ENCODE assay signal across 8 cellular contexts in the genomic region with DNA sequence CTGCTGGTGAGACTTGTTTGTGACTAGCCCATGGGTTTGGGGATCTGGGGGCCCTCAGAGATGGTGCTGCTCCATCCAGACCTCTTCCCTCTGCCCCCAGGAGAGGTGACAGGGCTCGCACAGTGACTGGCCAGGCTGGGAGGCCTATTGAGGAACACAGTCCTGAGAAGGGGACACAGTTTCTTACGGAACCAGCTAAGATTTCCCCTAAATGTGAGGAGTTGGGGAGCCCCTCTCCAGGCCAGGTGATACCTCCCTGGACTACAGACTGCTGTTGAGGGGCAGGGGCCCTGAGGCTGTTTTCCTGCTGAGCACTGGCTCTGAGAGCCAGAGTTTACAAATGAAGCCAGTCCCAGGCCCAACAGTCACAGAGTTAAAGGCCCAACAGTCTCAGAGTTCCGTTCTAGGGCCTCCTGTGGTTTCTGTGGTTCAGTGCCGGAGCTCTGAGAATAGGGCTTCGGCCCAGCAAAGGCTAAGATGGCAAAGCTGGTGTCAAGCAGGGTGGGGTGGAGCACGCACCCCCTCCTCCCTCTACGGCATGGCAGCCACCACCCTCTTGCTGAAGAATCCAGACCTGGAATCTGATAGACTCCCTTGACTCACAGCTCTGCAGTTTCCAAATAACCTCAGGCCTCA. TPM values are rescaled to one million over a fixed set of nuclear protein-coding genes. Genes with fewer than 3 reads are reported as not detected.
DNase-seq lines count a peak whose midpoint lies in the region; ATAC-seq and TF ChIP-seq lines count a peak whose summit lies in the region.

No MANE protein-coding gene starts in this region.

- H3K9ac ChIP-seq in HCT116 (ENCODE audit: low read length) = no peak overlapping the region

- POLR2A ChIA-PET in HCT116 (lab: Charles Lee) (no interaction called here), activated B cell treated with CpG ODN at 0.5 μM for 24 hours (lab: Charles Lee) (interaction anchor here (0.7 to 1.7 kb wide), 12 partner anchors 9 to 459 kb away, joined by 3 to 11 read pairs (median 4); no protein-coding TSS in a partner anchor)
- POLR2A ChIA-PET in naive thymus-derived CD4-positive, alpha-beta T cell (lab: Charles Lee) = interaction anchor here (0.6 to 5.8 kb wide), 21 partner anchors 8 to 181 kb away, joined by 3 to 26 read pairs (median 3); partner anchors contain the start of gene SECISBP2

- peaks cover 12 to 15% of the 10 kb centered on the region in 2 experiments for H3K4me1 ChIP-seq in HCT116 (ENCODE audit: control insufficient read depth in 1 of 2, insufficient read depth in 2 of 2, low read length in 2 of 2)
- H3K4me1 ChIP-seq in naive thymus-derived CD4-positive, alpha-beta T cell (ENCODE audit: control insufficient read depth in 2 of 2, insufficient read depth in 2 of 2, low read length in 2 of 2) = peaks cover 66 to 75% of the 10 kb centered on the region in 2 donors
- peaks cover 14 to 28% of the 10 kb centered on the region in 2 donors for H3K4me1 ChIP-seq in thyroid gland

- BruUV-seq in HCT116 (replicated peaks; lab: Mats Ljungman, UMichigan) = no TSS peak

- no peaks in the 10 kb centered on the region for H3K36me3 ChIP-seq in HCT116 (ENCODE audit: control insufficient read depth in 1 of 2, insufficient read depth in 2 of 2, low read length in 2 of 2)
- H3K36me3 ChIP-seq in naive thymus-derived CD4-positive, alpha-beta T cell (ENCODE audit: control insufficient read depth in 2 of 3, insufficient read depth in 3 of 3, low read length in 3 of 3) = peaks cover 0 to 6% (median 0%) of the 10 kb centered on the region in 3 experiments
- H3K36me3 ChIP-seq in thyroid gland = no peaks in the 10 kb centered on the region

- no peaks in the 10 kb centered on the region for H3K9me3 Mint-ChIP-seq in activated B cell treated with CpG ODN at 0.5 μM for 24 hours
- H3K9me3 Mint-ChIP-seq in naive thymus-derived CD4-positive, alpha-beta T cell = peaks cover 0 to 2% (median 0%) of the 10 kb centered on the region in 11 donors

- H3K36me3 Mint-ChIP-seq in activated B cell treated with CpG ODN at 0.5 μM for 24 hours (ENCODE audit: low read depth) = peaks cover 2% of the 10 kb centered on the region
- peaks cover 0 to 28% (median 6%) of the 10 kb centered on the region in 5 donors for H3K36me3 Mint-ChIP-seq in naive thymus-derived CD4-positive, alpha-beta T cell

- no peaks in the 10 kb centered on the region; the same call in none of the 2 replicates for H3K27me3 ChIP-seq in HCT116 (ENCODE audit: insufficient read depth, low read length)
- H3K27me3 ChIP-seq in naive thymus-derived CD4-positive, alpha-beta T cell (ENCODE audit: control insufficient read depth in 2 of 2, insufficient read depth in 2 of 2, low read length in 2 of 2) = no peaks in the 10 kb centered on the region
- no peaks in the 10 kb centered on the region for H3K27me3 ChIP-seq in thyroid gland

- no peaks in the 10 kb centered on the region for H3K9me3 ChIP-seq in HCT116 (ENCODE audit: control insufficient read depth in 1 of 2, insufficient read depth in 1 of 2, low read depth in 1 of 2, low read length in 2 of 2)
- H3K9me3 ChIP-seq in naive thymus-derived CD4-positive, alpha-beta T cell (ENCODE audit: control insufficient read depth in 2 of 3, low read length in 3 of 3) = no peaks in the 10 kb centered on the region
- no peaks in the 10 kb centered on the region for H3K9me3 ChIP-seq in thyroid gland

- no peak overlapping the region for H2AFZ ChIP-seq in HCT116 (ENCODE audit: low read depth, low read length, poor library complexity, severe bottlenecking)

- ATAC-seq in HCT116 = no peak
- peak; percentile 68 for ATAC-seq in activated B cell treated with CpG ODN at 0.5 μM for 24 hours (ENCODE audit: low read depth)
- peak; percentile 44 for ATAC-seq in naive thymus-derived CD4-positive, alpha-beta T cell
- ATAC-seq in GM18519 (IDR thresholded peaks at IDR 0.05; ENCODE audit: low FRiP score, unreplicated experiment) = no peak

- no peak for TF ChIP-seq RAD21 in HCT116 (IDR thresholded peaks at IDR 0.05; ENCODE audit: low read depth)

- no peak overlapping the region; the same call in 1 of the 2 replicates for H3K4me3 ChIP-seq in GM12864 (ENCODE audit: low read depth, low read length)
- no peak overlapping the region for H3K4me3 ChIP-seq in HCT116 (replicated peaks in 1 of 2; ENCODE audit: low read depth in 1 of 2, low read length in 2 of 2)
- H3K4me3 ChIP-seq in naive thymus-derived CD4-positive, alpha-beta T cell (ENCODE audit: low read length) = peak overlapping the region; percentile 29
- H3K4me3 ChIP-seq in thyroid gland (replicated peaks in 1 of 3) = no peak overlapping the region

- H3K27me3 Mint-ChIP-seq in activated B cell treated with CpG ODN at 0.5 μM for 24 hours = no peaks in the 10 kb centered on the region
- H3K27me3 Mint-ChIP-seq in naive thymus-derived CD4-positive, alpha-beta T cell = no peaks in the 10 kb centered on the region

- WGBS in thyroid gland, 2 donors = 82 to 83% methylated on average over 5 to 7 of the region's 7 CpGs

- TF ChIP-seq CTCF in GM12864 (IDR thresholded peaks at IDR 0.05; ENCODE audit: low read depth, low read length, missing control alignments) (no peak), HCT116 (IDR thresholded peaks at IDR 0.05 in 2 of 3, conservative IDR thresholded peaks at IDR 0.05 in 1 of 3; ENCODE audit: borderline replicate concordance in 1 of 3, insufficient read depth in 1 of 3, low read depth in 2 of 3, low read length in 2 of 3) (no peak), activated B cell treated with CpG ODN at 0.5 μM for 24 hours (IDR thresholded peaks at IDR 0.05) (no peak), thyroid gland (IDR thresholded peaks at IDR 0.05) (no peak)

- TF ChIP-seq POLR2A in HCT116 (IDR thresholded peaks at IDR 0.05; ENCODE audit: borderline replicate concordance, extremely low read depth, insufficient read depth, insufficient read length) = no peak
- TF ChIP-seq POLR2A in thyroid gland (IDR thresholded peaks at IDR 0.05) = no peak

- H3K27ac ChIP-seq in HCT116 (ENCODE audit: low read depth, low read length) = peak overlapping the region; percentile 48; the same call in 1 of the 2 replicates
- H3K27ac ChIP-seq in naive thymus-derived CD4-positive, alpha-beta T cell (ENCODE audit: low read depth, low read length) = peak overlapping the region; percentile 76
- H3K27ac ChIP-seq in thyroid gland = peak overlapping the region in 1 of 3 donors; percentile 56

- peak overlapping the region; percentile 91 for H3K27ac Mint-ChIP-seq in activated B cell treated with CpG ODN at 0.5 μM for 24 hours
- H3K27ac Mint-ChIP-seq in naive thymus-derived CD4-positive, alpha-beta T cell = peak overlapping the region; percentile 76 to 96 (median 90)

- CTCF ChIA-PET in HCT116 (lab: Charles Lee) = no interaction called here
- CTCF ChIA-PET in activated B cell treated with CpG ODN at 0.5 μM for 24 hours (lab: Charles Lee) = interaction anchor here (0.8 to 2.0 kb wide), 2 partner anchors 43 to 50 kb away, joined by 3 to 11 read pairs; no protein-coding TSS in a partner anchor
- CTCF ChIA-PET in naive thymus-derived CD4-positive, alpha-beta T cell (lab: Charles Lee) = interaction anchor here (0.6 to 2.4 kb wide), 8 partner anchors 16 to 89 kb away, joined by 3 to 11 read pairs (median 4); no protein-coding TSS in a partner anchor

- intact Hi-C loops in HCT116 (cut with micrococcal nuclease) = loop anchor here (5.0 kb wide), 1 partner anchor 67 kb away; no protein-coding TSS in a partner anchor
- intact Hi-C loops in activated B cell treated with CpG ODN at 0.5 μM for 24 hours (cut with micrococcal nuclease) = loop anchor here (1.0 to 5.0 kb wide), 6 partner anchors 8 to 72 kb away; no protein-coding TSS in a partner anchor
- intact Hi-C loops in naive thymus-derived CD4-positive, alpha-beta T cell (cut with micrococcal nuclease) = loop anchor here (1.0 to 5.0 kb wide), 8 partner anchors 9 to 182 kb away; partner anchors contain the start of gene SECISBP2 (in 2 of the 2)
- intact Hi-C loops in thyroid gland (cut with DNase I) = no loop called here

- no peaks in the 10 kb centered on the region for H3K9me2 ChIP-seq in HCT116 (ENCODE audit: insufficient read depth)

- H3K79me2 ChIP-seq in HCT116 (ENCODE audit: insufficient read depth, low read length) = peaks cover 26% of the 10 kb centered on the region

- no peaks in the 10 kb centered on the region for H4K20me1 ChIP-seq in HCT116 (ENCODE audit: insufficient read depth)

- H3K4me2 ChIP-seq in HCT116 (ENCODE audit: low read length) = peak overlapping the region; percentile 73

- H3K4me1 Mint-ChIP-seq in activated B cell treated with CpG ODN at 0.5 μM for 24 hours = peaks cover 74% of the 10 kb centered on the region
- H3K4me1 Mint-ChIP-seq in naive thymus-derived CD4-positive, alpha-beta T cell = peaks cover 70 to 88% (median 77%) of the 10 kb centered on the region in 7 donors

- RAD21 ChIA-PET in HCT116 (lab: Charles Lee; ENCODE audit: low non-redundant PET in 1 of 2, low total read pairs in 2 of 2, uncharacterized antibody in 2 of 2, unreplicated experiment in 2 of 2) = no interaction called here

- H3K4me3 Mint-ChIP-seq in activated B cell treated with CpG ODN at 0.5 μM for 24 hours = peak overlapping the region; percentile 92
- H3K4me3 Mint-ChIP-seq in naive thymus-derived CD4-positive, alpha-beta T cell = peak overlapping the region; percentile 65 to 97 (median 93)

- DNase-seq in GM12864 (ENCODE audit: low read depth) (peak; percentile 68), HCT116 (ENCODE audit: low read depth, low spot score) (no peak), activated B cell treated with CpG ODN at 0.5 μM for 24 hours (peak; percentile 35), NCI-H748 treated with DMSO at 0.1 percent for 48 hours (lab: John Stamatoyannopoulos, UW) (no peak), thyroid gland (no peak), NCI-H1694 (lab: John Stamatoyannopoulos, UW) (no peak)
- peak in 8 of 9 donors; percentile 45 to 58 (median 50) for DNase-seq in naive thymus-derived CD4-positive, alpha-beta T cell

TF ChIP-seq in HCT116, 20 proteins besides CTCF, POLR2A, EP300 and RAD21:
- TF ChIP-seq ZFX (IDR thresholded peaks at IDR 0.05) = no peak

RNA-seq across cellular contexts. Expression of gene SEMA4D, which starts 1.1 kb away (rescaled TPM):
- total RNA-seq in HCT116 (2021; ENCODE audit: unreplicated experiment) = 32.0 TPM
- polyA plus RNA-seq in HCT116 (2012) = 13.8 and 14.3 TPM in 2 replicates
- 68.0 and 79.7 TPM in 2 replicates for total RNA-seq in activated B cell treated with CpG ODN at 0.5 μM for 24 hours
- 100 to 1,000 TPM; 389 to 465 (median 460) TPM for total RNA-seq in naive thymus-derived CD4-positive, alpha-beta T cell
- polyA plus RNA-seq in naive thymus-derived CD4-positive, alpha-beta T cell = 100 to 1,000 TPM; 114 to 268 TPM
- 10 to 100 TPM; 19.9 to 29.6 (median 28.9) TPM for total RNA-seq in thyroid gland

Comparison
In these comparisons a context has a peak if more than half of its experiments do, and no peak if none do; other contexts are left out.
1. DNase-seq: peak in GM12864 (single experiment), activated B cell treated with CpG ODN at 0.5 μM for 24 hours (single experiment) and naive thymus-derived CD4-positive, alpha-beta T cell (8 of 9); none in HCT116 (single experiment), NCI-H748 treated with DMSO at 0.1 percent for 48 hours (single experiment), thyroid gland (0 of 2) and NCI-H1694 (single experiment).
2. ATAC-seq: peak in activated B cell treated with CpG ODN at 0.5 μM for 24 hours (single experiment) and naive thymus-derived CD4-positive, alpha-beta T cell (single experiment); none in HCT116 (single experiment) and GM18519 (single experiment).